ENCODE assay signal across 1 cellular context in genomic region chr11:6405039-6405667, GRCh38.
TF ChIP-seq lines count a peak whose summit lies in the region.

No MANE protein-coding gene starts in this region.

TF ChIP-seq in HepG2, 621 proteins besides CTCF, POLR2A, EP300 and RAD21:
- no peak for TF ChIP-seq ZBTB10 (CRISPR knock-in tag; IDR thresholded peaks at IDR 0.05; ENCODE audit: borderline replicate concordance)
